ENCODE assay signal across 18 cellular contexts in the genomic region with DNA sequence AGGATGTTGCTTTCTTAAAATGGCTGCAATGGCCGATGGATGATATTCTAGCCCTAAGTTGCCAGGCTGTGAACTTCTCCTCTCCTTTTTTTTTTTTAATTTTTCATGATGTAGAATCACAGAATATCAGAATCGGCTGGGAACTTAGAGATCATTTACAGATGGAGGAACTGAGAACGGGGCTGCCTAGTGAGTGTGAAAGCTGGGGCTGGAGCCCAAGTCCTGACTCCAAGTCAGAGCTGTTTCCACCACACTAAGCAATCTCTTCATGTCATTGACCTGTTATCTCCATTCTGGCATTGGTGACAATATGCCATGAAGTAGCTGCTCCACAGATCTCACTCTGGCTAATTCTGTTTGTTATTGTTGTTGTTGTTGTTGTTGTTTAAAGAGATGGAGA.
A peak's percentile ranks its signal among the peaks of the same experiment; 100 is the strongest.
DNase-seq lines count a peak whose midpoint lies in the region; ATAC-seq and TF ChIP-seq lines count a peak whose summit lies in the region.
"Had no signal": no experiment of that assay in that cellular context is flagged by ENCODE, and none has a peak within 500 bp of the region (broad histone marks: within the 10 kb centered on the region; RNA-seq: fewer than 3 reads in every experiment).

No MANE protein-coding gene starts in this region.

- no peaks in the 10 kb centered on the region for H3K36me3 ChIP-seq in MM.1S (replicated peaks; ENCODE audit: insufficient read depth, low read length)
- H3K36me3 ChIP-seq: Peyer's patch had no signal

- no peak overlapping the region for H2AFZ ChIP-seq in MM.1S (ENCODE audit: low read length)

- H3K9me2 ChIP-seq in MM.1S (replicated peaks; ENCODE audit: insufficient read depth, low read length), result no peaks in the 10 kb centered on the region

- H3K4me1 Mint-ChIP-seq in stimulated activated naive B cell treated with anti-CD40 and anti-IgM and Interleukin-4, amounts not matched to agents 10 μg/mL and 1 μg/mL and 100 μg/mL, for 72 hours, result peaks cover 9 to 25% of the 10 kb centered on the region in 2 donors

- H3F3A ChIP-seq in MM.1S (ENCODE audit: insufficient read depth, low read length), result no peaks in the 10 kb centered on the region

- no peak overlapping the region for H3K27ac Mint-ChIP-seq in stimulated activated naive B cell treated with anti-CD40 and anti-IgM and Interleukin-4, amounts not matched to agents 10 μg/mL and 1 μg/mL and 100 μg/mL, for 72 hours
- H3K27ac Mint-ChIP-seq: CD8-positive, alpha-beta T cell; H9; T-helper 1 cell treated with Interleukin-12 subunit alpha and Interleukin-12 subunit beta and Interleukin-4 antibody, amounts not matched to agents 30 μg/mL and 1 μg/mL, for 36 hours had no signal

- TF ChIP-seq CTCF in MM.1S (IDR thresholded peaks at IDR 0.05; ENCODE audit: low read length), result no peak

- peaks cover 4% of the 10 kb centered on the region; the same call in 1 of the 2 replicates for H3K4me1 ChIP-seq in MM.1S (ENCODE audit: low read length)

- no peaks in the 10 kb centered on the region for H3K9me3 ChIP-seq in MM.1S (replicated peaks; ENCODE audit: insufficient read depth, low read length)
- H3K9me3 ChIP-seq: Peyer's patch had no signal

- H3K4me2 ChIP-seq in MM.1S (ENCODE audit: low read depth, low read length), result no peak overlapping the region

- H3K4me3 Mint-ChIP-seq in stimulated activated naive B cell treated with anti-CD40 and anti-IgM and Interleukin-4, amounts not matched to agents 10 μg/mL and 1 μg/mL and 100 μg/mL, for 72 hours, result no peak overlapping the region
- H3K4me3 Mint-ChIP-seq: CD8-positive, alpha-beta T cell; H9; T-helper 1 cell treated with Interleukin-12 subunit alpha and Interleukin-12 subunit beta and Interleukin-4 antibody, amounts not matched to agents 30 μg/mL and 1 μg/mL, for 36 hours had no signal

- H3K79me2 ChIP-seq in MM.1S (ENCODE audit: low read length), result no peaks in the 10 kb centered on the region

- ATAC-seq in GM18907 (IDR thresholded peaks at IDR 0.05; ENCODE audit: unreplicated experiment) (peak; percentile 84), GM19452 (IDR thresholded peaks at IDR 0.05; ENCODE audit: unreplicated experiment) (peak; percentile 79), HG03175 (IDR thresholded peaks at IDR 0.05; ENCODE audit: unreplicated experiment) (peak; percentile 97), HG03196 (IDR thresholded peaks at IDR 0.05; ENCODE audit: unreplicated experiment) (no peak), GM21515 (IDR thresholded peaks at IDR 0.05; ENCODE audit: unreplicated experiment) (no peak)
- ATAC-seq in stimulated activated naive B cell treated with anti-CD40 and anti-IgM and Interleukin-4, amounts not matched to agents 10 μg/mL and 1 μg/mL and 100 μg/mL, for 72 hours (replicated peaks), result peak; percentile 78 to 91
- ATAC-seq: CD8-positive, alpha-beta T cell; SK-N-SH treated with all-trans-retinoic acid at 6 μM for 48 hours had no signal

- H3K27me3 Mint-ChIP-seq in stimulated activated naive B cell treated with anti-CD40 and anti-IgM and Interleukin-4, amounts not matched to agents 10 μg/mL and 1 μg/mL and 100 μg/mL, for 72 hours, result peaks cover 0 to 5% of the 10 kb centered on the region in 2 donors

- no peak overlapping the region for H3K27ac ChIP-seq in MM.1S (ENCODE audit: low read length)
- H3K27ac ChIP-seq: Peyer's patch had no signal

- no peaks in the 10 kb centered on the region for H4K20me1 ChIP-seq in MM.1S (ENCODE audit: insufficient read depth, low read length)

- no peak for DNase-seq in stimulated activated naive B cell treated with anti-CD40 and anti-IgM and Interleukin-4, amounts not matched to agents 10 μg/mL and 1 μg/mL and 100 μg/mL, for 72 hours
- no peak for DNase-seq in MM.1S
- DNase-seq: CD8-positive, alpha-beta T cell; H9; IMR-90; Kasumi-1; NCI-H1930; NCI-H2171 treated with DMSO at 0.1 percent for 48 hours; NCI-H774; Peyer's patch; SHP77 had no signal

- no peaks in the 10 kb centered on the region for H3K9me3 Mint-ChIP-seq in stimulated activated naive B cell treated with anti-CD40 and anti-IgM and Interleukin-4, amounts not matched to agents 10 μg/mL and 1 μg/mL and 100 μg/mL, for 72 hours
- H3K9me3 Mint-ChIP-seq: CD8-positive, alpha-beta T cell; H9; T-helper 1 cell treated with Interleukin-12 subunit alpha and Interleukin-12 subunit beta and Interleukin-4 antibody, amounts not matched to agents 30 μg/mL and 1 μg/mL, for 36 hours had no signal

- no peaks in the 10 kb centered on the region for H3K27me3 ChIP-seq in MM.1S (replicated peaks; ENCODE audit: insufficient read depth, low read length)
- H3K27me3 ChIP-seq: Peyer's patch had no signal

- H3K4me3 ChIP-seq in MM.1S (ENCODE audit: low read length), result no peak overlapping the region
- H3K4me3 ChIP-seq: Peyer's patch had no signal

- H3K36me3 Mint-ChIP-seq in stimulated activated naive B cell treated with anti-CD40 and anti-IgM and Interleukin-4, amounts not matched to agents 10 μg/mL and 1 μg/mL and 100 μg/mL, for 72 hours, result no peaks in the 10 kb centered on the region
- H3K36me3 Mint-ChIP-seq: CD8-positive, alpha-beta T cell had no signal

- H3K9ac ChIP-seq in MM.1S (ENCODE audit: low read length), result no peak overlapping the region

Comparison
In these comparisons a context has a peak if more than half of its experiments do, and no peak if none do; other contexts are left out.
1. ATAC-seq: peak in GM18907 (single experiment), GM19452 (single experiment), HG03175 (single experiment) and stimulated activated naive B cell treated with anti-CD40 and anti-IgM and Interleukin-4, amounts not matched to agents 10 μg/mL and 1 μg/mL and 100 μg/mL, for 72 hours (2 of 2); none in HG03196 (single experiment) and GM21515 (single experiment).